1 cellular context compared by ENCODE assay signal in genomic region chr19:14393303-14393702, GRCh38.
TF ChIP-seq lines count a peak whose summit lies in the region.

No MANE protein-coding gene starts in this region.

TF ChIP-seq in HEK293T, 16 proteins besides CTCF, POLR2A, EP300 and RAD21:
- TF ChIP-seq ELF4 (IDR thresholded peaks at IDR 0.05) = no peak
- no peak for TF ChIP-seq LEF1 (IDR thresholded peaks at IDR 0.05; ENCODE audit: borderline replicate concordance)
- TF ChIP-seq NFRKB (IDR thresholded peaks at IDR 0.05) = no peak
- TF ChIP-seq TARDBP (IDR thresholded peaks at IDR 0.05) = no peak
- no peak for TF ChIP-seq BHLHE40 (IDR thresholded peaks at IDR 0.05; ENCODE audit: borderline replicate concordance)
- no peak for TF ChIP-seq SUZ12 (IDR thresholded peaks at IDR 0.05)
- no peak for TF ChIP-seq FOXM1 (IDR thresholded peaks at IDR 0.05; ENCODE audit: borderline replicate concordance)
- no peak for TF ChIP-seq SP1 (IDR thresholded peaks at IDR 0.05)
- no peak for TF ChIP-seq ARNT (IDR thresholded peaks at IDR 0.05)
- TF ChIP-seq ZNF384 (IDR thresholded peaks at IDR 0.05) = no peak
- no peak for TF ChIP-seq HDGF (IDR thresholded peaks at IDR 0.05; ENCODE audit: borderline replicate concordance)
- TF ChIP-seq CTBP1 (IDR thresholded peaks at IDR 0.05; ENCODE audit: borderline replicate concordance) = no peak
- no peak for TF ChIP-seq FOXA1 (IDR thresholded peaks at IDR 0.05)
- TF ChIP-seq FOXK2 (IDR thresholded peaks at IDR 0.05) = no peak
- TF ChIP-seq L3MBTL2 (conservative IDR thresholded peaks at IDR 0.05) = no peak
- TF ChIP-seq PKNOX1 (IDR thresholded peaks at IDR 0.05) = no peak
TF ChIP-seq in HEK293T: peak in this region for 0.
